ENCODE assay signal across 28 cellular contexts in the genomic region with DNA sequence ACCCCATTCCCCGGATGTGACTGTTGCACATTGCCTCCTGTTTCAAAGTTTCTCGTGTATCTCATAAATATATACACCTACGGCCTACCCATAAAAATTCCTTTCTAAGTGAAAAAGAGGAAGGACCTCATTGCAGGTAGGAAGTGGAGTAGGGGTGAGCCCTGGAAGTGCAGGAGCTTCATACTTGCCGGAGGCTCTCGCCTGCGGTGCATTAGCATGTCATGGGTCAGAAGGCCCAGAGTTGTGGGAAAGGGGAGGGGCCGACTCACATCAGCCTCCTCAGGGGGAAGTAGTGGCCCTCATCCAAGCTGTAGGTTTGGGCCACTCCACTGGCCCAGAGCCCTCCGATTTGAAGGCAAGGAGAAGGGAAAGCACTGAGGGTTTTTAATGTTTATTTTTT.
"Had no signal": no experiment of that assay in that cellular context is flagged by ENCODE, and none has a peak within 500 bp of the region (broad histone marks: within the 10 kb centered on the region; RNA-seq: fewer than 3 reads in every experiment).

No MANE protein-coding gene starts in this region.

- H3K4me3 Mint-ChIP-seq: activated B cell treated with CpG ODN at 0.5 μM for 24 hours; activated CD4-positive, alpha-beta T cell treated with anti-CD3 and anti-CD28 coated beads, Interleukin-2, amount 10 ng/mL, durations not matched to agents 24 days and 14 days; activated naive CD4-positive, alpha-beta T cell treated with anti-CD3 and anti-CD28 coated beads for 36 hours; activated naive CD8-positive, alpha-beta T cell; activated T-helper 17 cell treated with anti-CD3 and anti-CD28 coated beads, Interleukin-2, amount 50 U/mL, for 72 hours; brain; central memory CD8-positive, alpha-beta T cell had no signal

- DNase-seq: activated B cell treated with CpG ODN at 0.5 μM for 24 hours; activated CD4-positive, alpha-beta T cell treated with anti-CD3 and anti-CD28 coated beads for 1 hour; activated CD4-positive, alpha-beta T cell treated with anti-CD3 and anti-CD28 coated beads, Interleukin-2, amount 10 ng/mL, durations not matched to agents 24 days and 14 days; activated CD4-positive, alpha-beta T cell treated with anti-CD3 and anti-CD28 coated beads, Interleukin-2, amount 50 U/mL, for 48 hours; activated CD8-positive, alpha-beta memory T cell treated with anti-CD3 and anti-CD28 coated beads for 24 hours; activated gamma-delta T cell; activated naive CD4-positive, alpha-beta T cell treated with anti-CD3 and anti-CD28 coated beads for 36 hours; activated T-cell treated with anti-CD3 and anti-CD28 coated beads, Interleukin-2, amount 50 U/mL, for 48 hours; amygdala; MM.1S; NCI-H1105; NCI-H1436 treated with DMSO at 0.1 percent for 48 hours; NCI-H187; NCI-H2081; NCI-H510A treated with DMSO at 0.1 percent for 48 hours; NCI-H69; NK-92 treated with Interleukin-12 subunit alpha and Interleukin-12 subunit beta, amount 100 ng/mL, for 24 hours; SHP77; SW 1271; T-helper 9 cell had no signal

- FAIRE-seq: astrocyte, RCC 7860 had no signal

- H3K4me3 ChIP-seq: SJSA1 had no signal

- H3K27ac ChIP-seq: SJSA1 had no signal

- H3K27me3 Mint-ChIP-seq: activated B cell treated with CpG ODN at 0.5 μM for 24 hours, brain had no signal

- H3K4me1 ChIP-seq: SJSA1 had no signal

- H3K36me3 ChIP-seq: SJSA1 had no signal

- H3K9me3 Mint-ChIP-seq: activated B cell treated with CpG ODN at 0.5 μM for 24 hours; activated naive CD4-positive, alpha-beta T cell treated with anti-CD3 and anti-CD28 coated beads for 36 hours; activated T-helper 17 cell treated with anti-CD3 and anti-CD28 coated beads, Interleukin-2, amount 50 U/mL, for 72 hours; brain had no signal

- H3K4me1 Mint-ChIP-seq: activated B cell treated with CpG ODN at 0.5 μM for 24 hours; activated CD4-positive, alpha-beta T cell treated with anti-CD3 and anti-CD28 coated beads, Interleukin-2, amount 10 ng/mL, durations not matched to agents 24 days and 14 days; activated T-helper 17 cell treated with anti-CD3 and anti-CD28 coated beads, Interleukin-2, amount 50 U/mL, for 72 hours; central memory CD8-positive, alpha-beta T cell had no signal

- ATAC-seq: activated T-helper 17 cell treated with anti-CD3 and anti-CD28 coated beads, Interleukin-2, amount 50 U/mL, for 72 hours; SK-N-SH treated with all-trans-retinoic acid at 6 μM for 48 hours had no signal

- H3K27ac Mint-ChIP-seq: activated B cell treated with CpG ODN at 0.5 μM for 24 hours; activated CD4-positive, alpha-beta T cell treated with anti-CD3 and anti-CD28 coated beads, Interleukin-2, amount 10 ng/mL, durations not matched to agents 24 days and 14 days; activated naive CD4-positive, alpha-beta T cell treated with anti-CD3 and anti-CD28 coated beads for 36 hours; activated naive CD8-positive, alpha-beta T cell; activated T-helper 17 cell treated with anti-CD3 and anti-CD28 coated beads, Interleukin-2, amount 50 U/mL, for 72 hours; brain had no signal

- H3K9me3 ChIP-seq: SJSA1 had no signal

- H3K36me3 Mint-ChIP-seq: activated naive CD8-positive, alpha-beta T cell; brain had no signal
